Comparison of ENCODE assay signal across 10 cellular contexts in genomic region chr7:134343136-134343535, GRCh38.
"Had no signal": no experiment of that assay in that cellular context is flagged by ENCODE, and none has a peak within 500 bp of the region (broad histone marks: within the 10 kb centered on the region; RNA-seq: fewer than 3 reads in every experiment).

No MANE protein-coding gene starts in this region.

- H3K36me3 Mint-ChIP-seq: IgD-negative memory B cell had no signal

- H3K4me3 ChIP-seq: GM23248, HAP-1 had no signal

- H3K9me3 ChIP-seq: HAP-1 had no signal

- H3K4me3 Mint-ChIP-seq: HFFc6, IgD-negative memory B cell had no signal

- DNase-seq: GM23248, GOT3, H7, HFFc6, KBM-7 had no signal

- H3K9me3 Mint-ChIP-seq: HFFc6 had no signal

- H3K9ac ChIP-seq: GM23248 had no signal

- H3K27ac Mint-ChIP-seq: HFFc6, IgD-negative memory B cell had no signal

- H3K4me1 ChIP-seq: HAP-1 had no signal

- H3K27ac ChIP-seq: GM23248, HL-60 had no signal

- ATAC-seq: HCT116, HepG2 had no signal

- H2AFZ ChIP-seq: GM23248 had no signal

- H3K36me3 ChIP-seq: HAP-1 had no signal
